8 cellular contexts compared by ENCODE assay signal in the genomic region with DNA sequence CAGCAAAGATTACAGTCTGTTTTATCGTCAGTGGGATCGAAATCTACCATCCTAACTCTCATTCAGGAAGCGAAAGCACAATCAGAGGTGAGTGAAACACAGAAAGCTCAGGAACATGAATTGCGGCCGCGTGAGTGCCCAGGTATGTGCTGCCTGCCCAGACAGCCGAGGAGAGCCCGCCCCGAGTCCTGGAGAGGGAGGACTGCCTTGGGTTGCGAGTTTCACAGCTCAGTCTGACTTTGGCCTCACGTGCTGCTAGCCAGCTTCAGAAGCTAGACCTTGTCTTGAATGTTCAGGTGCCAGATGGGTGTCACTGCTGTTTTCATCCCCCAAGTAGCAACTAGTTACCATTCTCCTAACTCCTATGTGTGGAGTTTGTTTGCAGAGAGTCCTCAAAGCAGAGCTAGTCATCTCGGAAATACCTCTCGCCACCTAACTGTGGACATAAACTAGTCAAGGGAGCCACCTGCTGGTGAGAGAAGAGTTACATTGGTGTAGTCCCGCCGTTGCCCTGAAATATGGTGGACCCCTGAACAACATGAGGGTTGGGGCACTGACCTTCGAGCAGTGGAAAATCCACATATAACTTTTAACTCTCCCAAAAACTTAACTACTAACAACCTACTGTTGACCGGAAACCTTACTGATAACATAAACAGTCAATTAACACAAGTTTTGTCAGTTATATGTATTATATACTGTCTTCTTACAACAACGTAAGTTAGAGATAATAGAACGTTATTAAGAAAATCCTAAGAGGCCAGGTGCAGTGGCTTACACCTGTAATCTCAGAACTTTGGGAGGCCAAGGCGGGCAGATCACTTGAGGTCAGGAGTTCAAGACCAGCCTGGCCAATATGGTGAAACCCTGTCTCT.
DNase-seq lines count a peak whose midpoint lies in the region; ATAC-seq and TF ChIP-seq lines count a peak whose summit lies in the region.

No MANE protein-coding gene starts in this region.

- no peak overlapping the region for H2AK5ac ChIP-seq in H9 (ENCODE audit: insufficient read length, low read length)

- no peak overlapping the region for H3K4me3 Mint-ChIP-seq in H9
- H3K4me3 Mint-ChIP-seq in activated T-cell treated with anti-CD3 and anti-CD28 coated beads, Interleukin-2, amount 50 U/mL, for 4 hours, result no peak overlapping the region

- H3K4me3 ChIP-seq in LNCaP clone FGC (ENCODE audit: low read depth, low read length), result no peak overlapping the region
- no peak overlapping the region for H3K4me3 ChIP-seq in Peyer's patch
- no peak overlapping the region for H3K4me3 ChIP-seq in fibroblast of the aortic adventitia (ENCODE audit: low read depth, low read length)
- no peak overlapping the region for H3K4me3 ChIP-seq in tibial artery

- H3K9me3 Mint-ChIP-seq in H9, result no peaks in the 10 kb centered on the region
- H3K9me3 Mint-ChIP-seq in activated T-cell treated with anti-CD3 and anti-CD28 coated beads, Interleukin-2, amount 50 U/mL, for 4 hours, result no peaks in the 10 kb centered on the region

- H2BK20ac ChIP-seq in H9 (ENCODE audit: low read depth, low read length, poor library complexity, severe bottlenecking), result no peak overlapping the region

- no peak overlapping the region for H2AFZ ChIP-seq in H9 (ENCODE audit: low read length)

- H3K27ac ChIP-seq in H9 (ENCODE audit: insufficient read length, low read depth, low read length) (no peak overlapping the region), Peyer's patch (no peak overlapping the region), tibial artery (no peak overlapping the region)

- H3T11ph ChIP-seq in H9 (ENCODE audit: low read length), result no peak overlapping the region

- ATAC-seq in activated T-cell treated with anti-CD3 and anti-CD28 coated beads, Interleukin-2, amount 50 U/mL, for 4 hours, result peak; percentile 90 to 91

- H3K36me3 Mint-ChIP-seq in H9 (ENCODE audit: insufficient read depth in 1 of 3, low read depth in 3 of 3), result peaks cover 0 to 47% (median 5%) of the 10 kb centered on the region in 3 experiments; a peak in 5 of 7 replicates
- peaks cover 3% of the 10 kb centered on the region for H3K36me3 Mint-ChIP-seq in activated T-cell treated with anti-CD3 and anti-CD28 coated beads, Interleukin-2, amount 50 U/mL, for 4 hours (ENCODE audit: insufficient read depth)

- no peak overlapping the region for H3K14ac ChIP-seq in H9 (ENCODE audit: insufficient read depth, low read length)

- no peak overlapping the region for H3K4ac ChIP-seq in H9 (ENCODE audit: low read depth, low read length)

- TF ChIP-seq POLR2A in Peyer's patch (IDR thresholded peaks at IDR 0.05), result no peak

- H3K4me1 ChIP-seq in H9 (ENCODE audit: insufficient read depth, low read length) (no peaks in the 10 kb centered on the region), Peyer's patch (peaks cover 0 to 3% (median 0%) of the 10 kb centered on the region in 4 donors), tibial artery (peaks cover 0 to 24% (median 7%) of the 10 kb centered on the region in 4 donors)

- no peak overlapping the region for H4K91ac ChIP-seq in H9 (ENCODE audit: insufficient read length, low read depth, low read length)

- H3K4me1 Mint-ChIP-seq in H9, result peaks cover 11 to 12% of the 10 kb centered on the region in 2 experiments
- peaks cover 3% of the 10 kb centered on the region for H3K4me1 Mint-ChIP-seq in activated T-cell treated with anti-CD3 and anti-CD28 coated beads, Interleukin-2, amount 50 U/mL, for 4 hours (ENCODE audit: low read depth)

- H3K27me3 ChIP-seq in H9 (ENCODE audit: insufficient read depth, low read length) (no peaks in the 10 kb centered on the region), Peyer's patch (no peaks in the 10 kb centered on the region), tibial artery (no peaks in the 10 kb centered on the region)

- intact Hi-C loops in tibial artery (cut with DNase I; ENCODE audit: low total_unique reads), result no loop called here

- H3K23ac ChIP-seq in H9 (ENCODE audit: insufficient read length, low read depth, low read length), result no peak overlapping the region

- no peak overlapping the region for H4K5ac ChIP-seq in H9 (ENCODE audit: insufficient read length, low read depth, low read length)

- no peak overlapping the region for H4K8ac ChIP-seq in H9 (replicated peaks; ENCODE audit: insufficient read length, low read depth, low read length)

- no peak overlapping the region for H2BK120ac ChIP-seq in H9 (ENCODE audit: low read depth, low read length, poor library complexity, severe bottlenecking)

- H3K36me3 ChIP-seq in Peyer's patch, result no peaks in the 10 kb centered on the region
- peaks cover 0 to 41% (median 9%) of the 10 kb centered on the region in 3 donors for H3K36me3 ChIP-seq in tibial artery

- H3K27ac Mint-ChIP-seq in H9, result peak overlapping the region in 2 of 3 experiments; percentile 20 to 62; a peak in 3 of 7 replicates

- no peaks in the 10 kb centered on the region for H3K79me2 ChIP-seq in H9 (ENCODE audit: insufficient read depth, low read length)

- H3K4me2 ChIP-seq in H9 (ENCODE audit: insufficient read depth, insufficient read length, low read length), result no peak overlapping the region

- H3K9ac ChIP-seq in H9 (ENCODE audit: extremely low read depth, insufficient read length, low read length), result no peak overlapping the region

- H3K18ac ChIP-seq in H9 (ENCODE audit: insufficient read length, low read depth, low read length), result no peak overlapping the region

- H2BK12ac ChIP-seq in H9 (ENCODE audit: insufficient read length, low read depth, low read length), result no peak overlapping the region

- no peak overlapping the region for H3K56ac ChIP-seq in H9 (ENCODE audit: insufficient read length, low read depth, low read length)

- no peaks in the 10 kb centered on the region for H4K20me1 ChIP-seq in H9 (ENCODE audit: control insufficient read depth, insufficient read depth, insufficient read length)

- H3K79me1 ChIP-seq in H9 (ENCODE audit: insufficient read depth, low read depth, low read length, poor library complexity, severe bottlenecking), result no peaks in the 10 kb centered on the region

- H2BK5ac ChIP-seq in H9 (ENCODE audit: insufficient read length, low read length), result no peak overlapping the region

- no peaks in the 10 kb centered on the region for H3K23me2 ChIP-seq in H9 (ENCODE audit: insufficient read length, low read depth, low read length, poor library complexity, severe bottlenecking)

- H2BK15ac ChIP-seq in H9 (ENCODE audit: low read depth, low read length), result no peak overlapping the region

- DNase-seq in GM04504 (ENCODE audit: low read depth) (peak; percentile 24), H9 (peak; percentile 77), LNCaP clone FGC (ENCODE audit: low read depth) (peak; percentile 63), Peyer's patch (peak in 2 of 3 donors; percentile 55 to 82), fibroblast of the aortic adventitia (ENCODE audit: low read depth) (peak; percentile 80), nucleus accumbens (lab: John Stamatoyannopoulos, UW) (peak in 37 of 56 donors; percentile 3 to 81 (median 33)), tibial artery (peak in 1 of 2 donors; percentile 64)
- peak; percentile 61 for DNase-seq in activated T-cell treated with anti-CD3 and anti-CD28 coated beads, Interleukin-2, amount 50 U/mL, for 4 hours

- H3K27me3 Mint-ChIP-seq in H9 (ENCODE audit: low read depth), result no peaks in the 10 kb centered on the region
- H3K27me3 Mint-ChIP-seq in activated T-cell treated with anti-CD3 and anti-CD28 coated beads, Interleukin-2, amount 50 U/mL, for 4 hours (ENCODE audit: low read depth), result no peaks in the 10 kb centered on the region

- H3K9me3 ChIP-seq in H9 (ENCODE audit: control insufficient read depth, low read depth, low read length), result no peaks in the 10 kb centered on the region
- no peaks in the 10 kb centered on the region for H3K9me3 ChIP-seq in Peyer's patch
- no peaks in the 10 kb centered on the region for H3K9me3 ChIP-seq in tibial artery

- peak; percentile 85 for TF ChIP-seq CTCF in H9 (conservative IDR thresholded peaks at IDR 0.05)
- TF ChIP-seq CTCF in LNCaP clone FGC (IDR thresholded peaks at IDR 0.05; ENCODE audit: control insufficient read depth, extremely low read depth, insufficient read depth), result peak; percentile 92
- TF ChIP-seq CTCF in Peyer's patch (IDR thresholded peaks at IDR 0.05), result peak; percentile 45 to 70 (median 56)
- TF ChIP-seq CTCF in fibroblast of the aortic adventitia (IDR thresholded peaks at IDR 0.05; ENCODE audit: insufficient read depth, low read length), result peak; percentile 70
- peak; percentile 60 to 84 for TF ChIP-seq CTCF in tibial artery (IDR thresholded peaks at IDR 0.05)

- no CpG with 5 or more reads among the region's 20 CpGs for WGBS in H9 (ENCODE audit: extremely low coverage, insufficient read length, low lambda C conversion rate)
